Comparison of ENCODE assay signal across 23 cellular contexts in genomic region chr20:51310216-51310615, GRCh38.
"Had no signal": no experiment of that assay in that cellular context is flagged by ENCODE, and none has a peak within 500 bp of the region (broad histone marks: within the 10 kb centered on the region; RNA-seq: fewer than 3 reads in every experiment).

No MANE protein-coding gene starts in this region.

- H3K27ac Mint-ChIP-seq: activated CD4-positive, alpha-beta T cell treated with anti-CD3 and anti-CD28 coated beads, Interleukin-2, amount 10 ng/mL, durations not matched to agents 24 days and 14 days; activated CD8-positive, alpha-beta T cell treated with anti-CD3 and anti-CD28 coated beads for 36 hours; activated naive CD8-positive, alpha-beta T cell treated with anti-CD3 and anti-CD28 coated beads, Interleukin-2, amount 10 ng/mL, durations not matched to agents 7 days and 5 days; activated T-cell treated with anti-CD3 and anti-CD28 coated beads, Interleukin-2, amount 50 U/mL, for 24 hours; activated T-helper 2 cell treated with anti-CD3 and anti-CD28 coated beads, Interferon-gamma antibody, Interleukin-2, Interleukin-4, amounts not matched to agents 10 μg/mL and 5 μg/mL and 100 μg/mL, durations not matched to agents 14 hours and 24 hours and 36 hours; memory B cell; naive thymus-derived CD8-positive, alpha-beta T cell had no signal

- H3K9me3 Mint-ChIP-seq: activated CD4-positive, alpha-beta T cell treated with anti-CD3 and anti-CD28 coated beads, Interleukin-2, amount 10 ng/mL, durations not matched to agents 24 days and 14 days; activated CD8-positive, alpha-beta T cell treated with anti-CD3 and anti-CD28 coated beads for 36 hours; activated naive CD8-positive, alpha-beta T cell treated with anti-CD3 and anti-CD28 coated beads, Interleukin-2, amount 10 ng/mL, durations not matched to agents 7 days and 5 days; activated T-cell treated with anti-CD3 and anti-CD28 coated beads, Interleukin-2, amount 50 U/mL, for 24 hours; activated T-helper 2 cell treated with anti-CD3 and anti-CD28 coated beads, Interferon-gamma antibody, Interleukin-2, Interleukin-4, amounts not matched to agents 10 μg/mL and 5 μg/mL and 100 μg/mL, durations not matched to agents 14 hours and 24 hours and 36 hours; memory B cell; naive thymus-derived CD8-positive, alpha-beta T cell had no signal

- H3K9me3 ChIP-seq: left ventricle myocardium inferior, neutrophil, pancreas, spleen, thyroid gland had no signal

- ATAC-seq: activated CD8-positive, alpha-beta T cell treated with anti-CD3 and anti-CD28 coated beads for 36 hours; esophagus mucosa; naive thymus-derived CD8-positive, alpha-beta T cell; pancreas; sciatic nerve had no signal

- H3K36me3 Mint-ChIP-seq: activated naive CD8-positive, alpha-beta T cell treated with anti-CD3 and anti-CD28 coated beads, Interleukin-2, amount 10 ng/mL, durations not matched to agents 7 days and 5 days; memory B cell; naive thymus-derived CD8-positive, alpha-beta T cell had no signal

- H3K27me3 ChIP-seq: brain microvascular endothelial cell, pancreas, thyroid gland had no signal

- H3K4me3 ChIP-seq: left ventricle myocardium inferior, pancreas, spleen, thyroid gland had no signal

- H3K4me1 ChIP-seq: pancreas had no signal

- H3K4me3 Mint-ChIP-seq: activated CD4-positive, alpha-beta T cell treated with anti-CD3 and anti-CD28 coated beads, Interleukin-2, amount 10 ng/mL, durations not matched to agents 24 days and 14 days; activated CD8-positive, alpha-beta T cell treated with anti-CD3 and anti-CD28 coated beads for 36 hours; activated naive CD8-positive, alpha-beta T cell treated with anti-CD3 and anti-CD28 coated beads, Interleukin-2, amount 10 ng/mL, durations not matched to agents 7 days and 5 days; activated T-cell treated with anti-CD3 and anti-CD28 coated beads, Interleukin-2, amount 50 U/mL, for 24 hours; memory B cell; naive thymus-derived CD8-positive, alpha-beta T cell had no signal

- DNase-seq: activated CD4-positive, alpha-beta T cell treated with anti-CD3 and anti-CD28 coated beads, Interleukin-2, amount 10 ng/mL, durations not matched to agents 24 days and 14 days; activated CD4-positive, CD25-positive, alpha-beta regulatory T cell; activated CD8-positive, alpha-beta T cell treated with anti-CD3 and anti-CD28 coated beads for 36 hours; activated naive CD4-positive, alpha-beta T cell treated with Interleukin-2 at 50 U/mL for 16 hours; activated naive CD8-positive, alpha-beta T cell treated with anti-CD3 and anti-CD28 coated beads, Interleukin-2, amount 10 ng/mL, durations not matched to agents 7 days and 5 days; activated T-cell treated with anti-CD3 and anti-CD28 coated beads, Interleukin-2, amount 50 U/mL, for 24 hours; anterior cingulate cortex; brain microvascular endothelial cell; cortex of kidney; effector CD4-positive, alpha-beta T cell; foreskin fibroblast; kidney; left ventricle myocardium inferior; naive thymus-derived CD8-positive, alpha-beta T cell; pancreas; spleen; stimulated activated naive CD4-positive, alpha-beta T cell; thyroid gland had no signal

- H3K36me3 ChIP-seq: brain microvascular endothelial cell, left ventricle myocardium inferior, neutrophil, pancreas, spleen, thyroid gland had no signal

- H3K27ac ChIP-seq: brain microvascular endothelial cell, left ventricle myocardium inferior, neutrophil, pancreas, spleen, thyroid gland had no signal
